ENCODE assay signal across 8 cellular contexts in the genomic region with DNA sequence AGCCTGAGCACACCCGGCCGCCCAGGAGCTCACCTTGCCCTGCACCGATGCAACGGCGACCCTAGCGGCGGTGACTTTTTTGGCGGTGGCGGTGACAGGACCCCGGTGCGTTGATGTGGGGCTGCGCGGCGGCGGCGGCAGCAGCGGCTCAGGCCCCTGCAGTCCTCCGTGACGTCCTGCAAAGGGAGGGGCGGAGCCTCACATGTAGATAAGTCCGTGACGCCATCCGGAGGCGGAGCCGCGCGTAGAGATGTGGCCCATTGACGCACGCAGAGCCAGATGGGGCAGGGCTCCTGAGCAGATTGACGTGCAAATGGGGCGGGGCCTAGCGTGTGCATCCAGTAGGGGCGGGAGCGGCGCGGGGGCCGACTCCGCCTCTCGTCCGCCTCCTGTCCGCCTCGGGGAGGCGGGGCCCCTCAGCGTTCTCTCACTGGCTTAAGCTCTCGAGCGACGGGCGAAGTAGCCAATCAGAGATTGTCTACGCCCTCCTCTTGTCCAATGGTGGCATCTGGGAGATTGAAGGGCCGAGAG. TPM values are rescaled to one million over a fixed set of nuclear protein-coding genes. Genes with fewer than 3 reads are reported as not detected.
A peak's percentile ranks its signal among the peaks of the same experiment; 100 is the strongest.
DNase-seq lines count a peak whose midpoint lies in the region; ATAC-seq and TF ChIP-seq lines count a peak whose summit lies in the region.

A gene with protein sequence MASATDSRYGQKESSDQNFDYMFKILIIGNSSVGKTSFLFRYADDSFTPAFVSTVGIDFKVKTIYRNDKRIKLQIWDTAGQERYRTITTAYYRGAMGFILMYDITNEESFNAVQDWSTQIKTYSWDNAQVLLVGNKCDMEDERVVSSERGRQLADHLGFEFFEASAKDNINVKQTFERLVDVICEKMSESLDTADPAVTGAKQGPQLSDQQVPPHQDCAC (minus strand): TSS at position 180 of the 531 bp plus-strand sequence. CDS start 1,302 bp downstream, outside the sequence.

- H3K4me3 ChIP-seq in smooth muscle cell, result peak within 1 kb of the TSS; percentile 72

- peaks cover 18% of the 10 kb centered on the region for H3K4me1 ChIP-seq in smooth muscle cell (ENCODE audit: low read depth)

- peaks cover 5 to 15% (median 7%) of the 10 kb centered on the region in 3 donors for H3K27me3 Mint-ChIP-seq in immature natural killer cell (ENCODE audit: low read depth in 3 of 3)

- peak within 1 kb of the TSS; percentile 97 for H3K27ac ChIP-seq in smooth muscle cell (ENCODE audit: low read depth)

- H3K27ac Mint-ChIP-seq in immature natural killer cell, result peak within 1 kb of the TSS; percentile 89 to 99 (median 96)

- peaks cover 24 to 25% of the 10 kb centered on the region in 2 donors for H3K4me1 Mint-ChIP-seq in immature natural killer cell

- DNase-seq in AG08396 (ENCODE audit: low spot score) (peak; percentile 97), NCI-H345 (lab: John Stamatoyannopoulos, UW) (peak; percentile 99), immature natural killer cell (peak; percentile 99 to 100 (median 100)), smooth muscle cell (lab: John Stamatoyannopoulos, UW; ENCODE audit: unreplicated experiment) (peak; percentile 95)
- peak; percentile 97 to 99 (median 98) for DNase-seq in activated CD4-positive, CD25-positive, alpha-beta regulatory T cell (lab: John Stamatoyannopoulos, UW)
- peak; percentile 99 for DNase-seq in central memory CD4-positive, alpha-beta T cell

- H3K9ac ChIP-seq in smooth muscle cell (ENCODE audit: low read depth), result peak within 1 kb of the TSS; percentile 93

- peak; percentile 53 for TF ChIP-seq POLR2A in GM18951 (IDR thresholded peaks at IDR 0.05; ENCODE audit: extremely low read depth, insufficient read depth, insufficient read length)

- H3K79me2 ChIP-seq in smooth muscle cell (ENCODE audit: low read depth), result no peaks in the 10 kb centered on the region

- no peaks in the 10 kb centered on the region for H3K9me3 ChIP-seq in smooth muscle cell (replicated peaks; ENCODE audit: low read depth)

- peak within 1 kb of the TSS; percentile 94 to 98 (median 95) for H3K4me3 Mint-ChIP-seq in immature natural killer cell

- H3K36me3 ChIP-seq in smooth muscle cell (ENCODE audit: low read depth), result no peaks in the 10 kb centered on the region

- peak; percentile 87 for ATAC-seq in HG03196 (IDR thresholded peaks at IDR 0.05; ENCODE audit: unreplicated experiment)

- no peak for TF ChIP-seq CTCF in smooth muscle cell (IDR thresholded peaks at IDR 0.05; ENCODE audit: borderline replicate concordance, insufficient read depth, poor library complexity, severe bottlenecking)

- H3K36me3 Mint-ChIP-seq in immature natural killer cell, result peaks cover 0 to 4% (median 3%) of the 10 kb centered on the region in 3 donors

- in situ Hi-C loops in GM18951 (cut with MboI; ENCODE audit: low sequenced_read_pairs, unreplicated experiment), result no loop called here

- WGBS in smooth muscle cell (ENCODE audit: low lambda C conversion rate), result under 1% methylated on average over 38 of the region's 50 CpGs

- H3K9me3 Mint-ChIP-seq in immature natural killer cell, result no peaks in the 10 kb centered on the region

- H2AFZ ChIP-seq in smooth muscle cell (ENCODE audit: low read depth), result peak within 1 kb of the TSS; percentile 91

- peaks cover 7% of the 10 kb centered on the region for H3F3A ChIP-seq in smooth muscle cell (ENCODE audit: low read depth)

- peaks cover 18% of the 10 kb centered on the region for H4K20me1 ChIP-seq in smooth muscle cell (ENCODE audit: low read depth)

- H3K27me3 ChIP-seq in smooth muscle cell (ENCODE audit: low read depth), result no peaks in the 10 kb centered on the region

- H3K4me2 ChIP-seq in smooth muscle cell, result peak within 1 kb of the TSS; percentile 91

RNA-seq across cellular contexts. Expression of the gene that starts here (rescaled TPM):
- polyA plus RNA-seq in immature natural killer cell, result 1 to 10 TPM in 2 of 3 donors, under 1 TPM in 1; 0.77 to 1.1 (median 1.1) TPM
- total RNA-seq in smooth muscle cell, result 1.4 and 4.9 TPM in 2 replicates
- 3.6 and 3.7 TPM in 2 replicates for polyA plus RNA-seq in smooth muscle cell

Comparison
In these comparisons a context has a peak if more than half of its experiments do, and no peak if none do; other contexts are left out.
1. Peak in every context shown above with its lines: DNase-seq, ATAC-seq, H3K4me3 ChIP-seq and H3K27ac ChIP-seq.